8 cellular contexts compared by ENCODE assay signal in genomic region chr17:38869647-38870258, GRCh38. TPM values are rescaled to one million over a fixed set of nuclear protein-coding genes. Genes with fewer than 3 reads are reported as not detected.
DNase-seq lines count a peak whose midpoint lies in the region; ATAC-seq and TF ChIP-seq lines count a peak whose summit lies in the region.

Gene LASP1, plus strand, starts transcription at chr17:38870058. Its CDS starts 132 bp downstream, at chr17:38870190.

- peak within 1 kb of the TSS; percentile 99 for H3K27ac ChIP-seq in neural cell (ENCODE audit: low read length)
- peak within 1 kb of the TSS; percentile 95 to 98 (median 97) for H3K27ac ChIP-seq in stomach

- TF ChIP-seq RAD21 in neural cell (conservative IDR thresholded peaks at IDR 0.05): peak; percentile 43

- intact Hi-C loops in stomach (cut with DNase I; ENCODE audit: low total_unique reads): no loop called here

- no peaks in the 10 kb centered on the region for H3K9me2 ChIP-seq in neural cell (ENCODE audit: insufficient read depth, low read length)

- DNase-seq in DMS53 (lab: John Stamatoyannopoulos, UW) (peak; percentile 93), Kasumi-1 (lab: John Stamatoyannopoulos, UW) (peak; percentile 72 to 80), SIG-M5 (lab: John Stamatoyannopoulos, UW) (peak; percentile 47), fibroblast of the conjunctiva (ENCODE audit: low read depth) (peak; percentile 81), stomach (peak; percentile 92)
- peak; percentile 94 for DNase-seq in activated effector memory CD4-positive, alpha-beta T cell treated with anti-CD3 and anti-CD28 coated beads, Interleukin-2, amount 50 U/mL, for 16 hours

- peak within 1 kb of the TSS; percentile 99 for H3K9ac ChIP-seq in neural cell (ENCODE audit: low read length)

- H3K36me3 ChIP-seq in neural cell (ENCODE audit: insufficient read depth, low read length) (no peaks in the 10 kb centered on the region), stomach (peaks cover 0 to 4% (median 0%) of the 10 kb centered on the region in 4 donors)

- H3K9me3 ChIP-seq in neural cell (ENCODE audit: low read length): no peaks in the 10 kb centered on the region
- H3K9me3 ChIP-seq in stomach: no peaks in the 10 kb centered on the region

- TF ChIP-seq CTCF in neural cell (IDR thresholded peaks at IDR 0.05; ENCODE audit: poor library complexity, severe bottlenecking) (no peak), stomach (IDR thresholded peaks at IDR 0.05) (no peak)

- peaks cover 5% of the 10 kb centered on the region for H3F3A ChIP-seq in neural cell (ENCODE audit: insufficient read depth, low read length, poor library complexity, severe bottlenecking)

- peaks cover 4% of the 10 kb centered on the region for H4K20me1 ChIP-seq in neural cell (ENCODE audit: insufficient read depth)

- TF ChIP-seq EP300 in neural cell (conservative IDR thresholded peaks at IDR 0.05; ENCODE audit: poor library complexity, severe bottlenecking): no peak
- TF ChIP-seq EP300 in stomach (IDR thresholded peaks at IDR 0.05): no peak

- H3K79me2 ChIP-seq in neural cell (replicated peaks; ENCODE audit: insufficient read depth, low read length): peaks cover 41% of the 10 kb centered on the region

- H3K4me3 ChIP-seq in neural cell (ENCODE audit: low read length) (peak within 1 kb of the TSS; percentile 98), stomach (peak within 1 kb of the TSS; percentile 91 to 100 (median 94))

- ATAC-seq in GM21717 (IDR thresholded peaks at IDR 0.05; ENCODE audit: unreplicated experiment): peak; percentile 30

- WGBS in stomach, 5 donors: 0 to 1% (median 0%) methylated on average over 15 to 65 of the region's 65 CpGs

- peak within 1 kb of the TSS; percentile 99 for H3K4me2 ChIP-seq in neural cell (ENCODE audit: low read length)

- TF ChIP-seq POLR2A in stomach (IDR thresholded peaks at IDR 0.05): peak in 2 of 4 donors; percentile 84 to 96

- H3K4me1 ChIP-seq in stomach: peaks cover 52 to 55% (median 54%) of the 10 kb centered on the region in 4 donors

- H2AFZ ChIP-seq in neural cell (ENCODE audit: low read depth, low read length): peak within 1 kb of the TSS; percentile 85

- H3K27me3 ChIP-seq in neural cell (ENCODE audit: insufficient read depth, low read depth, low read length) (no peaks in the 10 kb centered on the region), stomach (no peaks in the 10 kb centered on the region)

TF ChIP-seq in neural cell, 6 proteins besides CTCF, POLR2A, EP300 and RAD21:
- TF ChIP-seq SMC3 (conservative IDR thresholded peaks at IDR 0.05; ENCODE audit: poor library complexity) (peak; percentile 47), POLR2AphosphoS5 (IDR thresholded peaks at IDR 0.05) (peak; percentile 93), TAF1 (IDR thresholded peaks at IDR 0.05; ENCODE audit: low read depth) (no peak), EZH2 (IDR thresholded peaks at IDR 0.05; ENCODE audit: borderline replicate concordance, insufficient read depth, low read length, poor library complexity, severe bottlenecking) (no peak), MXI1 (conservative IDR thresholded peaks at IDR 0.05; ENCODE audit: poor library complexity, severe bottlenecking) (peak; percentile 53)
- TF ChIP-seq, protein P1, sequence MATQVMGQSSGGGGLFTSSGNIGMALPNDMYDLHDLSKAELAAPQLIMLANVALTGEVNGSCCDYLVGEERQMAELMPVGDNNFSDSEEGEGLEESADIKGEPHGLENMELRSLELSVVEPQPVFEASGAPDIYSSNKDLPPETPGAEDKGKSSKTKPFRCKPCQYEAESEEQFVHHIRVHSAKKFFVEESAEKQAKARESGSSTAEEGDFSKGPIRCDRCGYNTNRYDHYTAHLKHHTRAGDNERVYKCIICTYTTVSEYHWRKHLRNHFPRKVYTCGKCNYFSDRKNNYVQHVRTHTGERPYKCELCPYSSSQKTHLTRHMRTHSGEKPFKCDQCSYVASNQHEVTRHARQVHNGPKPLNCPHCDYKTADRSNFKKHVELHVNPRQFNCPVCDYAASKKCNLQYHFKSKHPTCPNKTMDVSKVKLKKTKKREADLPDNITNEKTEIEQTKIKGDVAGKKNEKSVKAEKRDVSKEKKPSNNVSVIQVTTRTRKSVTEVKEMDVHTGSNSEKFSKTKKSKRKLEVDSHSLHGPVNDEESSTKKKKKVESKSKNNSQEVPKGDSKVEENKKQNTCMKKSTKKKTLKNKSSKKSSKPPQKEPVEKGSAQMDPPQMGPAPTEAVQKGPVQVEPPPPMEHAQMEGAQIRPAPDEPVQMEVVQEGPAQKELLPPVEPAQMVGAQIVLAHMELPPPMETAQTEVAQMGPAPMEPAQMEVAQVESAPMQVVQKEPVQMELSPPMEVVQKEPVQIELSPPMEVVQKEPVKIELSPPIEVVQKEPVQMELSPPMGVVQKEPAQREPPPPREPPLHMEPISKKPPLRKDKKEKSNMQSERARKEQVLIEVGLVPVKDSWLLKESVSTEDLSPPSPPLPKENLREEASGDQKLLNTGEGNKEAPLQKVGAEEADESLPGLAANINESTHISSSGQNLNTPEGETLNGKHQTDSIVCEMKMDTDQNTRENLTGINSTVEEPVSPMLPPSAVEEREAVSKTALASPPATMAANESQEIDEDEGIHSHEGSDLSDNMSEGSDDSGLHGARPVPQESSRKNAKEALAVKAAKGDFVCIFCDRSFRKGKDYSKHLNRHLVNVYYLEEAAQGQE (IDR thresholded peaks at IDR 0.05; ENCODE audit: borderline replicate concordance): peak; percentile 80
TF ChIP-seq in neural cell: peak in this region for 4.

RNA-seq across cellular contexts. Expression of gene LASP1, which starts in this region (rescaled TPM):
- polyA plus RNA-seq in neural cell (56.3 and 60.0 TPM in 2 replicates), stomach (100 to 1,000 TPM in 1 of 3 donors, 10 to 100 TPM in 2; 33.7 to 119 (median 94.3) TPM)
- polyA minus RNA-seq in neural cell: 112 and 113 TPM in 2 replicates
- 100 to 1,000 TPM in 3 of 5 donors, 10 to 100 TPM in 2; 93.0 to 183 (median 107) TPM for total RNA-seq in stomach

Comparison
In these comparisons a context has a peak if more than half of its experiments do, and no peak if none do; other contexts are left out.
1. Peak in every context shown above with its lines: DNase-seq, ATAC-seq, H3K4me3 ChIP-seq and H3K27ac ChIP-seq.